Comparison of ENCODE assay signal across 1 cellular context in the genomic region with DNA sequence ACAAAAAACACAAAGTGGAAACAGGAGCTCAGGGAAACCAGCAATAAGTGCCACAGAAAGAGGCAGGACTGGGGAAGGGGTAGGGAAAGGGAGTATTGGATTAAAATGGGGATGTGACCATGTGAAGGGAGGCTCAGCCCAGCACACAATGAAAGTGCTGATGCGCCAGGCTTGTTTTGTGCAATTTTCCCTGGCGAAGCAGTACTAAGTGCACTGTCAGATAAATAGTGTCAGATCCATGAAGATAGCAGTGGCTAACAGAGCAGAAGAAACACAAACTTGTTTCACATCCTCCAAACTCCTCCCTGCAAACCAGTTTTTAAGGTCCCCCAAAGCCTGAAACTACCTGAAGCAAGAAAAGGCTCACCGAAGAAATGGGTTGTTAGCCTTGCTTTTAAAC.
A peak's percentile ranks its signal among the peaks of the same experiment; 100 is the strongest.
TF ChIP-seq lines count a peak whose summit lies in the region.

No MANE protein-coding gene starts in this region.

TF ChIP-seq in liver, 16 proteins besides CTCF, POLR2A, EP300 and RAD21 (continued from another document):
- TF ChIP-seq, protein P1, sequence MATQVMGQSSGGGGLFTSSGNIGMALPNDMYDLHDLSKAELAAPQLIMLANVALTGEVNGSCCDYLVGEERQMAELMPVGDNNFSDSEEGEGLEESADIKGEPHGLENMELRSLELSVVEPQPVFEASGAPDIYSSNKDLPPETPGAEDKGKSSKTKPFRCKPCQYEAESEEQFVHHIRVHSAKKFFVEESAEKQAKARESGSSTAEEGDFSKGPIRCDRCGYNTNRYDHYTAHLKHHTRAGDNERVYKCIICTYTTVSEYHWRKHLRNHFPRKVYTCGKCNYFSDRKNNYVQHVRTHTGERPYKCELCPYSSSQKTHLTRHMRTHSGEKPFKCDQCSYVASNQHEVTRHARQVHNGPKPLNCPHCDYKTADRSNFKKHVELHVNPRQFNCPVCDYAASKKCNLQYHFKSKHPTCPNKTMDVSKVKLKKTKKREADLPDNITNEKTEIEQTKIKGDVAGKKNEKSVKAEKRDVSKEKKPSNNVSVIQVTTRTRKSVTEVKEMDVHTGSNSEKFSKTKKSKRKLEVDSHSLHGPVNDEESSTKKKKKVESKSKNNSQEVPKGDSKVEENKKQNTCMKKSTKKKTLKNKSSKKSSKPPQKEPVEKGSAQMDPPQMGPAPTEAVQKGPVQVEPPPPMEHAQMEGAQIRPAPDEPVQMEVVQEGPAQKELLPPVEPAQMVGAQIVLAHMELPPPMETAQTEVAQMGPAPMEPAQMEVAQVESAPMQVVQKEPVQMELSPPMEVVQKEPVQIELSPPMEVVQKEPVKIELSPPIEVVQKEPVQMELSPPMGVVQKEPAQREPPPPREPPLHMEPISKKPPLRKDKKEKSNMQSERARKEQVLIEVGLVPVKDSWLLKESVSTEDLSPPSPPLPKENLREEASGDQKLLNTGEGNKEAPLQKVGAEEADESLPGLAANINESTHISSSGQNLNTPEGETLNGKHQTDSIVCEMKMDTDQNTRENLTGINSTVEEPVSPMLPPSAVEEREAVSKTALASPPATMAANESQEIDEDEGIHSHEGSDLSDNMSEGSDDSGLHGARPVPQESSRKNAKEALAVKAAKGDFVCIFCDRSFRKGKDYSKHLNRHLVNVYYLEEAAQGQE (IDR thresholded peaks at IDR 0.05), result peak; percentile 67
- TF ChIP-seq FOXA1 (IDR thresholded peaks at IDR 0.05), result no peak
- TF ChIP-seq TAF1 (conservative IDR thresholded peaks at IDR 0.05), result peak; percentile 87
- peak in 1 of 2 donors; percentile 14 for TF ChIP-seq GABPA (IDR thresholded peaks at IDR 0.05 in 1 of 2, conservative IDR thresholded peaks at IDR 0.05 in 1 of 2)
- TF ChIP-seq, protein P2, sequence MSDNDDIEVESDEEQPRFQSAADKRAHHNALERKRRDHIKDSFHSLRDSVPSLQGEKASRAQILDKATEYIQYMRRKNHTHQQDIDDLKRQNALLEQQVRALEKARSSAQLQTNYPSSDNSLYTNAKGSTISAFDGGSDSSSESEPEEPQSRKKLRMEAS (IDR thresholded peaks at IDR 0.05), result peak; percentile 57
- no peak for TF ChIP-seq FOXA2 (IDR thresholded peaks at IDR 0.05)
- TF ChIP-seq, protein P3, sequence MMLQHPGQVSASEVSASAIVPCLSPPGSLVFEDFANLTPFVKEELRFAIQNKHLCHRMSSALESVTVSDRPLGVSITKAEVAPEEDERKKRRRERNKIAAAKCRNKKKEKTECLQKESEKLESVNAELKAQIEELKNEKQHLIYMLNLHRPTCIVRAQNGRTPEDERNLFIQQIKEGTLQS (IDR thresholded peaks at IDR 0.05), result peak; percentile 39
- peak; percentile 57 for TF ChIP-seq SP1 (IDR thresholded peaks at IDR 0.05)
- no peak for TF ChIP-seq HNF4G (IDR thresholded peaks at IDR 0.05)
- TF ChIP-seq RXRA (IDR thresholded peaks at IDR 0.05), result peak in 1 of 2 donors; percentile 65
- peak; percentile 65 to 71 for TF ChIP-seq HNF4A (conservative IDR thresholded peaks at IDR 0.05)
- peak; percentile 78 for TF ChIP-seq YY1 (IDR thresholded peaks at IDR 0.05)
- TF ChIP-seq NR2F2 (IDR thresholded peaks at IDR 0.05), result no peak
